ENCODE assay signal across 10 cellular contexts in the genomic region with DNA sequence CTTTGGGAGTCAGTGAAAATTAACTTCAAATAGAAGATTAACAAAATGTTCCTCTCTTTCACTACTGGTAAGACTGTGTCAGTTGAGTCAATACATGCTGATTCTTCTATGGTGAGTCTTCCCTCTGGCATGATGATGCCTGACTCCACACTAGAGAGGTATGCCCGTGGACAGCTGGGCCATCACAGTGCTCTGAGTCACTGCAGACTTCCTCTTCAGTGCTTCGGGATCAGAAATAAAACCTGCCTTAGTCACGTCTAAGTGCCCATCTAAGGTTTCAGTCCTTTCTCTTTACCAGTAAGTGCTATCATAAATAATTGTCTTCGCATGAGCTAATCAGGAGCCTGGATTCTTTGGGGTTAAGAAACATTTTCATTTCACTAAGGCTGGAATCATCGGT. TPM values are rescaled to one million over a fixed set of nuclear protein-coding genes. Genes with fewer than 3 reads are reported as not detected.
A peak's percentile ranks its signal among the peaks of the same experiment; 100 is the strongest.
DNase-seq lines count a peak whose midpoint lies in the region; ATAC-seq and TF ChIP-seq lines count a peak whose summit lies in the region.
"Had no signal": no experiment of that assay in that cellular context is flagged by ENCODE, and none has a peak within 500 bp of the region (broad histone marks: within the 10 kb centered on the region; RNA-seq: fewer than 3 reads in every experiment).

No MANE protein-coding gene starts in this region.

- H3K4me1 ChIP-seq in breast epithelium (no peaks in the 10 kb centered on the region), PC-9 (replicated peaks; ENCODE audit: insufficient read depth) (peaks cover 21% of the 10 kb centered on the region)

- no peaks in the 10 kb centered on the region for H3K79me2 ChIP-seq in PC-9 (ENCODE audit: low read depth)

- H3K27me3 ChIP-seq in breast epithelium: no peaks in the 10 kb centered on the region
- H3K27me3 ChIP-seq in PC-9 (ENCODE audit: insufficient read depth, low read depth): no peaks in the 10 kb centered on the region
- H3K27me3 ChIP-seq: thyroid gland had no signal

- H3K36me3 Mint-ChIP-seq in MCF 10A (ENCODE audit: insufficient read depth, unreplicated experiment): no peaks in the 10 kb centered on the region
- no peaks in the 10 kb centered on the region for H3K36me3 Mint-ChIP-seq in activated T-cell treated with anti-CD3 and anti-CD28 coated beads, Interleukin-2, amount 50 U/mL, for 72 hours (ENCODE audit: insufficient read depth in 2 of 2)

- peak overlapping the region; percentile 35 for H3K4me2 ChIP-seq in PC-9

- H3K4me3 Mint-ChIP-seq in MCF 10A (ENCODE audit: unreplicated experiment): no peak overlapping the region
- H3K4me3 Mint-ChIP-seq in activated T-cell treated with anti-CD3 and anti-CD28 coated beads, Interleukin-2, amount 50 U/mL, for 72 hours: no peak overlapping the region

- ATAC-seq in HG02759 (IDR thresholded peaks at IDR 0.05; ENCODE audit: unreplicated experiment): no peak
- ATAC-seq in activated T-cell treated with anti-CD3 and anti-CD28 coated beads, Interleukin-2, amount 50 U/mL, for 72 hours (replicated peaks in 1 of 2): no peak

- no peaks in the 10 kb centered on the region for H4K20me1 ChIP-seq in PC-9 (ENCODE audit: insufficient read depth)

- H3K9me3 Mint-ChIP-seq in MCF 10A (ENCODE audit: unreplicated experiment): no peaks in the 10 kb centered on the region
- no peaks in the 10 kb centered on the region for H3K9me3 Mint-ChIP-seq in activated T-cell treated with anti-CD3 and anti-CD28 coated beads, Interleukin-2, amount 50 U/mL, for 72 hours

- peak; percentile 93 for DNase-seq in MCF 10A (ENCODE audit: unreplicated experiment)
- no peak for DNase-seq in breast epithelium (ENCODE audit: low spot score in 2 of 2)
- DNase-seq in PC-9: peak; percentile 72 to 93
- DNase-seq in fibroblast of pulmonary artery (ENCODE audit: low read depth): peak; percentile 92
- peak; percentile 97 for DNase-seq in stromal cell of bone marrow (ENCODE audit: low read depth)
- DNase-seq in NCI-H345 (lab: John Stamatoyannopoulos, UW): no peak
- no peak for DNase-seq in activated T-cell treated with anti-CD3 and anti-CD28 coated beads, Interleukin-2, amount 50 U/mL, for 72 hours
- DNase-seq: anterior cingulate cortex, thyroid gland had no signal

- CTCF ChIA-PET in MCF 10A (lab: Yijun Ruan, JAX): interaction anchor here (0.6 to 1.4 kb wide), 4 partner anchors 18 to 327 kb away, joined by 3 read pairs; no protein-coding TSS in a partner anchor
- CTCF ChIA-PET in PC-9 (lab: Charles Lee): no interaction called here

- POLR2A ChIA-PET in MCF 10A (lab: Yijun Ruan, JAX) (interaction anchor here (0.6 to 1.5 kb wide), 8 partner anchors 9 to 84 kb away, joined by 3 to 5 read pairs (median 3); a partner anchor contains a TSS), PC-9 (lab: Charles Lee; ENCODE audit: unreplicated experiment) (interaction anchor here (0.6 kb wide), 1 partner anchor 1041 kb away, joined by 3 read pairs; no protein-coding TSS in a partner anchor)

- BruUV-seq in MCF 10A (replicated peaks; lab: Mats Ljungman, UMichigan) (no TSS peak), PC-9 (replicated peaks; lab: Mats Ljungman, UMichigan) (no TSS peak)

- no peak overlapping the region for H3K27ac Mint-ChIP-seq in MCF 10A (ENCODE audit: low read depth, unreplicated experiment)
- H3K27ac Mint-ChIP-seq in activated T-cell treated with anti-CD3 and anti-CD28 coated beads, Interleukin-2, amount 50 U/mL, for 72 hours: no peak overlapping the region

- intact Hi-C loops in MCF 10A (cut with micrococcal nuclease) (loop anchor here (1.0 to 2.0 kb wide), 3 partner anchors 50 to 236 kb away; no protein-coding TSS in a partner anchor), breast epithelium (cut with DNase I; ENCODE audit: low total_unique reads) (no loop called here), PC-9 (cut with micrococcal nuclease; ENCODE audit: unreplicated experiment) (loop anchor here (1.0 kb wide), 1 partner anchor 49 kb away; a partner anchor contains a TSS)

- no peaks in the 10 kb centered on the region for H3K9me2 ChIP-seq in PC-9 (ENCODE audit: insufficient read depth)

- H3K36me3 ChIP-seq in breast epithelium: no peaks in the 10 kb centered on the region
- H3K36me3 ChIP-seq in PC-9 (ENCODE audit: low read depth): no peaks in the 10 kb centered on the region
- H3K36me3 ChIP-seq: thyroid gland had no signal

- TF ChIP-seq CTCF in MCF 10A (IDR thresholded peaks at IDR 0.05; ENCODE audit: unreplicated experiment) (no peak), breast epithelium (IDR thresholded peaks at IDR 0.05) (no peak), PC-9 (conservative IDR thresholded peaks at IDR 0.05) (no peak), fibroblast of pulmonary artery (IDR thresholded peaks at IDR 0.05; ENCODE audit: low read length, missing control alignments) (no peak)

- H3K27ac ChIP-seq in breast epithelium: no peak overlapping the region
- H3K27ac ChIP-seq in PC-9: peak overlapping the region; percentile 40
- H3K27ac ChIP-seq: thyroid gland had no signal

- H3K9me3 ChIP-seq in breast epithelium (no peaks in the 10 kb centered on the region), PC-9 (ENCODE audit: insufficient read depth, low read depth) (no peaks in the 10 kb centered on the region; the same call in 1 of the 2 replicates)
- H3K9me3 ChIP-seq: thyroid gland had no signal

- TF ChIP-seq POLR2A in breast epithelium (IDR thresholded peaks at IDR 0.05): no peak

- H3K27me3 Mint-ChIP-seq in MCF 10A (ENCODE audit: insufficient read depth, unreplicated experiment): no peaks in the 10 kb centered on the region
- peaks cover 5% of the 10 kb centered on the region for H3K27me3 Mint-ChIP-seq in activated T-cell treated with anti-CD3 and anti-CD28 coated beads, Interleukin-2, amount 50 U/mL, for 72 hours (ENCODE audit: low read depth)

- peaks cover 18% of the 10 kb centered on the region for H3K4me1 Mint-ChIP-seq in MCF 10A (ENCODE audit: insufficient read depth, unreplicated experiment)
- H3K4me1 Mint-ChIP-seq in activated T-cell treated with anti-CD3 and anti-CD28 coated beads, Interleukin-2, amount 50 U/mL, for 72 hours (ENCODE audit: low read depth): no peaks in the 10 kb centered on the region

- H3F3A ChIP-seq in PC-9 (ENCODE audit: insufficient read depth, low read depth): peaks cover 9% of the 10 kb centered on the region; the same call in 1 of the 2 replicates

- H2AFZ ChIP-seq in PC-9: no peak overlapping the region

- H3K4me3 ChIP-seq in breast epithelium: no peak overlapping the region
- no peak overlapping the region for H3K4me3 ChIP-seq in PC-9
- H3K4me3 ChIP-seq in fibroblast of pulmonary artery (replicated peaks; ENCODE audit: low read depth, low read length): peak overlapping the region; percentile 1
- H3K4me3 ChIP-seq: thyroid gland had no signal

RNA-seq across cellular contexts. Expression of a gene that starts 1.6 kb away (rescaled TPM):
- total RNA-seq in MCF 10A (2022) (not detected in 2 replicates), breast epithelium (not detected), PC-9 (2021) (not detected in 2 replicates)
- not detected for total RNA-seq in activated T-cell treated with anti-CD3 and anti-CD28 coated beads, Interleukin-2, amount 50 U/mL, for 72 hours

RNA-seq across cellular contexts. Expression of a gene that starts 49.1 kb away (rescaled TPM):
- total RNA-seq in MCF 10A (2022): 126 and 169 TPM in 2 replicates
- total RNA-seq in breast epithelium: 10 to 100 TPM; 53.1 to 80.2 (median 75.1) TPM
- total RNA-seq in PC-9 (2021): 107 TPM in 2 replicates
- 100 to 1,000 TPM; 115 to 145 TPM for total RNA-seq in activated T-cell treated with anti-CD3 and anti-CD28 coated beads, Interleukin-2, amount 50 U/mL, for 72 hours

Comparison
In these comparisons a context has a peak if more than half of its experiments do, and no peak if none do; other contexts are left out.
1. DNase-seq: peak in MCF 10A (single experiment), PC-9 (2 of 2), fibroblast of pulmonary artery (single experiment) and stromal cell of bone marrow (single experiment); none in breast epithelium (0 of 2), NCI-H345 (single experiment) and activated T-cell treated with anti-CD3 and anti-CD28 coated beads, Interleukin-2, amount 50 U/mL, for 72 hours (0 of 2).